ENCODE assay signal across 23 cellular contexts in the genomic region with DNA sequence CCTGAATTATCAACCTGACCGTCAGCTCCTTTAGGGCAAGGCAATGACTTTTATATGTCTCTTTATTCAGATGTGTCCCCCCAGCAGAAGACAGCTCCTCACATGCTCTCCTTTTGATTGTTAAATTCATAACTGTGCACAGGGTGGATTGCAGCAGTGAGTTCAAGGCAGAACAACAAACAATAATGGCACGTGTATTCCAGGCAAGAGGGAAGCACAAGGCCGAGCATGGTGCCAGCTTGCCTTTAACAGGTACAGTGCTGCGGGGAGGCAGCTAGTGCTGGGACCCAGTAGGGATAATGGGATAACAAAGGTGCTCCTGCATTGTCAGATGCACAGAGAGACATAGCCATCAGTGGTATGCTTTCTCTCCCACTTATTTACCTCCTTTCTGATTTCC.
"Had no signal": no experiment of that assay in that cellular context is flagged by ENCODE, and none has a peak within 500 bp of the region (broad histone marks: within the 10 kb centered on the region; RNA-seq: fewer than 3 reads in every experiment).

No MANE protein-coding gene starts in this region.

- ATAC-seq: activated CD4-positive, alpha-beta T cell treated with anti-CD3 and anti-CD28 coated beads for 36 hours; T-cell had no signal

- H3K4me3 Mint-ChIP-seq: activated CD4-positive, alpha-beta memory T cell treated with anti-CD3 and anti-CD28 coated beads, Interleukin-2, amount 10 ng/mL, durations not matched to agents 7 days and 5 days; activated CD4-positive, alpha-beta T cell treated with anti-CD3 and anti-CD28 coated beads for 36 hours; activated naive CD8-positive, alpha-beta T cell treated with anti-CD3 and anti-CD28 coated beads, Interleukin-2, amount 10 ng/mL, durations not matched to agents 7 days and 5 days; T-cell had no signal

- H3K27ac Mint-ChIP-seq: activated CD4-positive, alpha-beta memory T cell treated with anti-CD3 and anti-CD28 coated beads, Interleukin-2, amount 10 ng/mL, durations not matched to agents 7 days and 5 days; activated CD4-positive, alpha-beta T cell treated with anti-CD3 and anti-CD28 coated beads for 36 hours; activated naive CD8-positive, alpha-beta T cell treated with anti-CD3 and anti-CD28 coated beads, Interleukin-2, amount 10 ng/mL, durations not matched to agents 7 days and 5 days; T-cell had no signal

- H3K9me3 Mint-ChIP-seq: activated CD4-positive, alpha-beta memory T cell treated with anti-CD3 and anti-CD28 coated beads, Interleukin-2, amount 10 ng/mL, durations not matched to agents 7 days and 5 days; activated naive CD8-positive, alpha-beta T cell treated with anti-CD3 and anti-CD28 coated beads, Interleukin-2, amount 10 ng/mL, durations not matched to agents 7 days and 5 days; T-cell had no signal

- H3K36me3 Mint-ChIP-seq: activated naive CD8-positive, alpha-beta T cell treated with anti-CD3 and anti-CD28 coated beads, Interleukin-2, amount 10 ng/mL, durations not matched to agents 7 days and 5 days; T-cell had no signal

- H3K27me3 Mint-ChIP-seq: activated CD4-positive, alpha-beta memory T cell treated with anti-CD3 and anti-CD28 coated beads, Interleukin-2, amount 10 ng/mL, durations not matched to agents 7 days and 5 days; activated CD4-positive, alpha-beta T cell treated with anti-CD3 and anti-CD28 coated beads for 36 hours; activated naive CD8-positive, alpha-beta T cell treated with anti-CD3 and anti-CD28 coated beads, Interleukin-2, amount 10 ng/mL, durations not matched to agents 7 days and 5 days; T-cell had no signal

- H3K27me3 ChIP-seq: adrenal gland had no signal

- H3K4me3 ChIP-seq: adrenal gland had no signal

- H3K4me1 Mint-ChIP-seq: activated CD4-positive, alpha-beta memory T cell treated with anti-CD3 and anti-CD28 coated beads, Interleukin-2, amount 10 ng/mL, durations not matched to agents 7 days and 5 days; activated CD4-positive, alpha-beta T cell treated with anti-CD3 and anti-CD28 coated beads for 36 hours; activated naive CD8-positive, alpha-beta T cell treated with anti-CD3 and anti-CD28 coated beads, Interleukin-2, amount 10 ng/mL, durations not matched to agents 7 days and 5 days; T-cell had no signal

- H3K27ac ChIP-seq: WERI-Rb-1 had no signal

- DNase-seq: activated CD4-positive, alpha-beta memory T cell treated with anti-CD3 and anti-CD28 coated beads, Interleukin-2, amount 10 ng/mL, durations not matched to agents 7 days and 5 days; activated CD4-positive, alpha-beta T cell treated with anti-CD3 and anti-CD28 coated beads for 36 hours; activated CD4-positive, alpha-beta T cell treated with anti-CD3 and anti-CD28 coated beads, Interleukin-2, amount 50 U/mL, for 1 hour; activated CD8-positive, alpha-beta memory T cell treated with anti-CD3 and anti-CD28 coated beads, Interleukin-2, amount 50 U/mL, for 48 hours; activated naive CD4-positive, alpha-beta T cell treated with anti-CD3 and anti-CD28 coated beads, Interleukin-2, amount 50 U/mL, for 16 hours; activated naive CD8-positive, alpha-beta T cell treated with anti-CD3 and anti-CD28 coated beads, Interleukin-2, amount 10 ng/mL, durations not matched to agents 7 days and 5 days; activated T-cell treated with anti-CD3 and anti-CD28 coated beads, Interleukin-2, amount 50 U/mL, for 1 hour; anterior cingulate cortex; MM.1S; NCI-H1105 treated with DMSO at 0.1 percent for 48 hours; NCI-H1436 treated with DMSO at 0.1 percent for 48 hours; NCI-H187 treated with DMSO at 0.1 percent for 48 hours; NCI-H2171; NCI-H2227 treated with DMSO at 0.1 percent for 48 hours; NCI-H446 treated with DMSO at 0.1 percent for 48 hours; NCI-H524 treated with DMSO at 0.1 percent for 48 hours; NCI-H748 treated with DMSO at 0.1 percent for 48 hours; SIG-M5; T-helper 2 cell; T1000; WERI-Rb-1 had no signal
